ENCODE assay signal across 8 cellular contexts in genomic region chr17:43778337-43779144, GRCh38. TPM values are rescaled to one million over a fixed set of nuclear protein-coding genes. Genes with fewer than 3 reads are reported as not detected.
DNase-seq lines count a peak whose midpoint lies in the region; ATAC-seq lines count a peak whose summit lies in the region.

DUSP3 (minus strand) TSS chr17:43778977; CDS start chr17:43778924, 53 bp downstream.

- peak within 1 kb of the TSS; percentile 90 for H3K23ac ChIP-seq in neuronal stem cell (ENCODE audit: low read depth, low read length, poor library complexity)

- H4K8ac ChIP-seq in neuronal stem cell (ENCODE audit: low read depth, low read length) = no peak within 1 kb of the TSS

- H3K4me1 ChIP-seq in neuronal stem cell (ENCODE audit: control insufficient read depth in 2 of 2, insufficient read depth in 1 of 2, low read depth in 1 of 2, low read length in 2 of 2) = peaks cover 4% of the 10 kb centered on the region in 2 donors

- no peak within 1 kb of the TSS for H2BK12ac ChIP-seq in neuronal stem cell (ENCODE audit: low read length)

- DNase-seq in DMS153 (lab: John Stamatoyannopoulos, UW) = peak; percentile 65
- peak; percentile 90 for DNase-seq in LHCN-M2 (ENCODE audit: low read depth)
- no peak for DNase-seq in SK-N-MC (ENCODE audit: low read depth, low spot score)
- DNase-seq in activated naive CD4-positive, alpha-beta T cell treated with anti-CD3 and anti-CD28 coated beads, Interleukin-2, amount 50 U/mL, for 72 hours (ENCODE audit: low spot score in 2 of 2) = peak; percentile 75 to 82
- peak; percentile 89 for DNase-seq in germinal center (ENCODE audit: low spot score)
- peak; percentile 86 for DNase-seq in neuronal stem cell (ENCODE audit: low spot score)
- peak; percentile 86 for DNase-seq in stromal cell of bone marrow (ENCODE audit: low read depth)

- WGBS in neuronal stem cell (ENCODE audit: extremely low coverage in 2 of 2, insufficient read length in 2 of 2, insufficient replicate concordance in 1 of 2), 2 donors = no CpG with 5 or more reads among the region's 100 CpGs

- H3K4me3 ChIP-seq in SK-N-MC = peak within 1 kb of the TSS; percentile 98
- H3K4me3 ChIP-seq in neuronal stem cell (ENCODE audit: low read length in 2 of 2) = peak within 1 kb of the TSS; percentile 88 to 95

- H3K27ac ChIP-seq in SK-N-MC = peak within 1 kb of the TSS; percentile 67
- peak within 1 kb of the TSS; percentile 84 for H3K27ac ChIP-seq in neuronal stem cell (replicated peaks; ENCODE audit: low read length)

- H4K91ac ChIP-seq in neuronal stem cell (ENCODE audit: low read depth, low read length, poor library complexity) = no peak within 1 kb of the TSS

- peak within 1 kb of the TSS; percentile 94 for H2BK15ac ChIP-seq in neuronal stem cell (ENCODE audit: low read length)

- peaks cover 8% of the 10 kb centered on the region; the same call in 1 of the 2 replicates for H3K36me3 ChIP-seq in SK-N-MC (ENCODE audit: insufficient read depth, low read length)
- peaks cover 11 to 14% of the 10 kb centered on the region in 2 donors for H3K36me3 ChIP-seq in neuronal stem cell (replicated peaks in 1 of 2; ENCODE audit: control insufficient read depth in 2 of 2, insufficient read depth in 2 of 2, low read length in 2 of 2)

- H3K9me3 ChIP-seq in SK-N-MC (ENCODE audit: low read depth, low read length) (no peaks in the 10 kb centered on the region), neuronal stem cell (replicated peaks in 1 of 2; ENCODE audit: control insufficient read depth in 2 of 2, insufficient read depth in 1 of 2, low read depth in 1 of 2, low read length in 2 of 2) (no peaks in the 10 kb centered on the region)

- H3K79me1 ChIP-seq in neuronal stem cell (ENCODE audit: low read depth, low read length) = peaks cover 5% of the 10 kb centered on the region

- H3K9me3 Mint-ChIP-seq in activated naive CD4-positive, alpha-beta T cell treated with anti-CD3 and anti-CD28 coated beads, Interleukin-2, amount 50 U/mL, for 72 hours = no peaks in the 10 kb centered on the region

- ATAC-seq in GM21576 (IDR thresholded peaks at IDR 0.05; ENCODE audit: unreplicated experiment) = peak; percentile 70
- ATAC-seq in activated naive CD4-positive, alpha-beta T cell treated with anti-CD3 and anti-CD28 coated beads, Interleukin-2, amount 50 U/mL, for 72 hours = peak; percentile 94 to 98

- peaks cover 0 to 42% (median 14%) of the 10 kb centered on the region in 3 experiments for H3K27me3 ChIP-seq in neuronal stem cell (ENCODE audit: control insufficient read depth in 3 of 3, insufficient read depth in 3 of 3, low read depth in 1 of 3, low read length in 3 of 3)

- peak within 1 kb of the TSS; percentile 100 for H3K18ac ChIP-seq in neuronal stem cell (ENCODE audit: low read length)

- peak within 1 kb of the TSS; percentile 98 for H2AFZ ChIP-seq in neuronal stem cell (ENCODE audit: low read length)

- peak within 1 kb of the TSS; percentile 68 to 85 for H3K27ac Mint-ChIP-seq in activated naive CD4-positive, alpha-beta T cell treated with anti-CD3 and anti-CD28 coated beads, Interleukin-2, amount 50 U/mL, for 72 hours

- H3K9ac ChIP-seq in SK-N-MC (ENCODE audit: insufficient read length) = peak within 1 kb of the TSS; percentile 90
- H3K9ac ChIP-seq in neuronal stem cell (ENCODE audit: low read depth, low read length, poor library complexity) = peak within 1 kb of the TSS; percentile 97

- H2AK5ac ChIP-seq in neuronal stem cell (ENCODE audit: low read depth, low read length) = no peak within 1 kb of the TSS

- H3K36me3 Mint-ChIP-seq in activated naive CD4-positive, alpha-beta T cell treated with anti-CD3 and anti-CD28 coated beads, Interleukin-2, amount 50 U/mL, for 72 hours = peaks cover 3 to 4% of the 10 kb centered on the region in 2 donors

- peak within 1 kb of the TSS; percentile 66 for H3K4me2 ChIP-seq in neuronal stem cell (ENCODE audit: insufficient read depth, low read length, poor library complexity, severe bottlenecking)

- peak within 1 kb of the TSS; percentile 85 for H2BK120ac ChIP-seq in neuronal stem cell (ENCODE audit: low read depth, low read length)

- peak within 1 kb of the TSS; percentile 61 for H3K4ac ChIP-seq in neuronal stem cell (ENCODE audit: low read length)

- peak within 1 kb of the TSS; percentile 89 for H2BK5ac ChIP-seq in neuronal stem cell (ENCODE audit: low read length)

- H3K14ac ChIP-seq in neuronal stem cell (ENCODE audit: low read length) = peak within 1 kb of the TSS; percentile 5

RNA-seq across cellular contexts. Expression of gene DUSP3, which starts in this region (rescaled TPM):
- 55.6 and 59.8 TPM in 2 replicates for total RNA-seq in LHCN-M2 (2014; rRNA removed)
- polyA plus RNA-seq in LHCN-M2 (2012) = 52.2 TPM
- total RNA-seq in activated naive CD4-positive, alpha-beta T cell treated with anti-CD3 and anti-CD28 coated beads, Interleukin-2, amount 50 U/mL, for 72 hours = 10 to 100 TPM; 15.2 to 24.8 TPM
- 35.1 TPM for polyA plus RNA-seq in neuronal stem cell (2013, experiment 1 of 2)
- polyA plus RNA-seq in neuronal stem cell (2013, experiment 2 of 2) = 36.5 TPM
